9 cellular contexts compared by ENCODE assay signal in the genomic region with DNA sequence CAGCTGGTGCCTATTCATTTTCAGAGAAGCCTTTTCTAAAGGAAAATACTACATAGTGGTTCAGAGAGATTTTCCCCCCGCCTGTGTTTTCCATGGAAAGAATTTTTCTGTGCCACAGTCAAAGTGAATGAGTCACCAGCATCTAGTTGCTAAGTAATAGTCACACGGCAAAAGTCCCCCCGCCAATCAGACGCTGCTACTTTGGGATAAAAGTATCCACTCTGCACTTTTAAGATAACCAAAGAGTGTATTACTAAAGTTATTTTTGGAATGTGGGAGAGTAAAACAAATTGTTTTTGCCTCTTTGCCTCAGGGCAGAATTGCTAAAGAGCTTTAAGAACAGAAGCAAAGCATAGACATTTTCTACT. TPM values are rescaled to one million over a fixed set of nuclear protein-coding genes. Genes with fewer than 3 reads are reported as not detected.
A peak's percentile ranks its signal among the peaks of the same experiment; 100 is the strongest.
DNase-seq lines count a peak whose midpoint lies in the region; ATAC-seq and TF ChIP-seq lines count a peak whose summit lies in the region.
"Had no signal": no experiment of that assay in that cellular context is flagged by ENCODE, and none has a peak within 500 bp of the region (broad histone marks: within the 10 kb centered on the region; RNA-seq: fewer than 3 reads in every experiment).

No MANE protein-coding gene starts in this region.

- H3K36me3 ChIP-seq in adrenal gland (replicated peaks in 1 of 2) (no peaks in the 10 kb centered on the region), right atrium auricular region (no peaks in the 10 kb centered on the region), colonic mucosa (no peaks in the 10 kb centered on the region)

- H3K9me3 ChIP-seq in adrenal gland (replicated peaks in 1 of 3) (no peaks in the 10 kb centered on the region), right atrium auricular region (no peaks in the 10 kb centered on the region), colonic mucosa (no peaks in the 10 kb centered on the region)

- no peaks in the 10 kb centered on the region for H3K27me3 ChIP-seq in adrenal gland
- H3K27me3 ChIP-seq in right atrium auricular region: no peaks in the 10 kb centered on the region
- no peaks in the 10 kb centered on the region for H3K27me3 ChIP-seq in colonic mucosa

- no peak overlapping the region for H3K9ac ChIP-seq in colonic mucosa (ENCODE audit: low read depth in 2 of 2, low read length in 2 of 2)

- H3K4me1 ChIP-seq in adrenal gland (replicated peaks in 1 of 2) (peaks cover 25 to 34% of the 10 kb centered on the region in 2 donors), right atrium auricular region (peaks cover 0 to 86% of the 10 kb centered on the region in 2 donors), colonic mucosa (peaks cover 10% of the 10 kb centered on the region)

- DNase-seq in HCEC 1CT (peak; percentile 62), adrenal gland (peak; percentile 80 to 95 (median 93)), right atrium auricular region (ENCODE audit: low spot score) (peak; percentile 95), skeletal muscle cell (ENCODE audit: low read depth) (peak; percentile 34), colonic mucosa (no peak)
- no peak for DNase-seq in stimulated activated naive CD8-positive, alpha-beta T cell treated with anti-CD3 and anti-CD28 coated beads, Interleukin-15, Interleukin-2, amounts not matched to agents 100 U/mL and 50 U/mL, for 24 hours
- no peak for DNase-seq in effector CD8-positive, alpha-beta T cell (lab: John Stamatoyannopoulos, UW)

- TF ChIP-seq POLR2A in adrenal gland (IDR thresholded peaks at IDR 0.05): peak in 1 of 2 donors; percentile 56

- intact Hi-C loops in adrenal gland (cut with DNase I) (no loop called here), colonic mucosa (cut with DNase I) (loop anchor here (10.0 kb wide), 1 partner anchor 80 kb away; no protein-coding TSS in a partner anchor)

- 10 to 20% (median 18%) methylated on average over 4 of the region's 4 CpGs for WGBS in adrenal gland, 4 donors

- ATAC-seq in stimulated activated naive CD8-positive, alpha-beta T cell treated with anti-CD3 and anti-CD28 coated beads, Interleukin-15, Interleukin-2, amounts not matched to agents 100 U/mL and 50 U/mL, for 24 hours: no peak
- ATAC-seq in HG03097 (IDR thresholded peaks at IDR 0.05; ENCODE audit: low FRiP score, unreplicated experiment): no peak

- H3K27ac ChIP-seq in adrenal gland (peak overlapping the region; percentile 51 to 90 (median 84)), right atrium auricular region (peak overlapping the region; percentile 81 to 90), colonic mucosa (no peak overlapping the region)
- H3K27ac ChIP-seq: VCaP had no signal

- H3K4me3 ChIP-seq in adrenal gland (peak overlapping the region in 1 of 4 donors; percentile 16), right atrium auricular region (no peak overlapping the region), skeletal muscle cell (ENCODE audit: low read depth, low read length) (no peak overlapping the region), colonic mucosa (no peak overlapping the region)

- TF ChIP-seq CTCF in adrenal gland (IDR thresholded peaks at IDR 0.05) (no peak), right atrium auricular region (IDR thresholded peaks at IDR 0.05) (no peak), colonic mucosa (IDR thresholded peaks at IDR 0.05) (no peak)

RNA-seq across cellular contexts. Expression of gene ABLIM1, which starts 23.5 kb away (rescaled TPM):
- 100 to 1,000 TPM in 7 of 8 donors, 10 to 100 TPM in 1; 75.0 to 430 (median 307) TPM for total RNA-seq in adrenal gland
- polyA plus RNA-seq in adrenal gland: 10 to 100 TPM; 42.9 to 74.5 (median 72.4) TPM
- total RNA-seq in right atrium auricular region: 100 to 1,000 TPM; 359 to 404 TPM
- 100 to 1,000 TPM; 118 to 131 TPM for total RNA-seq in colonic mucosa

Comparison
In these comparisons a context has a peak if more than half of its experiments do, and no peak if none do; other contexts are left out.
1. DNase-seq: peak in HCEC 1CT (single experiment), adrenal gland (7 of 7), right atrium auricular region (single experiment) and skeletal muscle cell (single experiment); none in stimulated activated naive CD8-positive, alpha-beta T cell treated with anti-CD3 and anti-CD28 coated beads, Interleukin-15, Interleukin-2, amounts not matched to agents 100 U/mL and 50 U/mL, for 24 hours (single experiment), effector CD8-positive, alpha-beta T cell (single experiment) and colonic mucosa (single experiment).